11 cellular contexts compared by ENCODE assay signal in the genomic region with DNA sequence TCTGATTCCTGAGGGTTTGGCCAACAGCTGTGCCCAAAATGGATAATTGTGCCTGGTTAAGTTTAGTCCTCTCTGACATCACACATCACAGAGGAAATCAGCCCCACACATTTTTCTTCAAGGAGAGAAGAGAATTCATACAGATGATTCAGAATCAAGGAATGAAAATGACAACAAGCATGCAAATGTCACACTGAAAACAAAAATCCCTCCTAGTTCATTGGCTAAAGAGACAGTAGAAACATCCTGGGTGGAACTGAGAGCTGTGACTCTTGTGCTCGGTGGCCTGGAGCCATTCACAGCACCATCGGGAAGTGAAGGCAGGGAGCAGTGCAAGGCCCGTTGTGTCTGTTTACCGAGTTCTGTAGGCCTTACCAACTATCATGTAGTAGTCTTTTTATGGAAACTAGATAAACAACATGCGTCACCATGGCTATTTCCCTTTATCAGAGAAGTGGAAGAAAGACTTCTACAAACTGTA.
DNase-seq lines count a peak whose midpoint lies in the region; ATAC-seq and TF ChIP-seq lines count a peak whose summit lies in the region.
"Had no signal": no experiment of that assay in that cellular context is flagged by ENCODE, and none has a peak within 500 bp of the region (broad histone marks: within the 10 kb centered on the region; RNA-seq: fewer than 3 reads in every experiment).

No MANE protein-coding gene starts in this region.

- POLR2A ChIA-PET in CD4-positive, alpha-beta memory T cell (lab: Charles Lee; ENCODE audit: partially characterized antibody): no interaction called here

- H3K27me3 ChIP-seq in parathyroid adenoma (ENCODE audit: control insufficient read depth, insufficient read depth, low read length): no peaks in the 10 kb centered on the region
- no peaks in the 10 kb centered on the region for H3K27me3 ChIP-seq in CD4-positive, alpha-beta memory T cell (ENCODE audit: insufficient read depth, low read length)

- no peak overlapping the region for H3K4me3 ChIP-seq in foreskin fibroblast (ENCODE audit: low read depth in 1 of 2, low read length in 2 of 2)
- no peak overlapping the region for H3K4me3 ChIP-seq in parathyroid adenoma (ENCODE audit: low read depth, low read length)
- H3K4me3 ChIP-seq in CD4-positive, alpha-beta memory T cell (ENCODE audit: low read length in 2 of 2): no peak overlapping the region

- H3K79me2 ChIP-seq in parathyroid adenoma: no peaks in the 10 kb centered on the region

- no peak overlapping the region for H3K4me3 Mint-ChIP-seq in CD4-positive, alpha-beta memory T cell

- no peaks in the 10 kb centered on the region for H3K36me3 Mint-ChIP-seq in CD4-positive, alpha-beta memory T cell

- no peaks in the 10 kb centered on the region for H3K36me3 ChIP-seq in parathyroid adenoma (ENCODE audit: control insufficient read depth, insufficient read depth, low read length)
- no peaks in the 10 kb centered on the region for H3K36me3 ChIP-seq in CD4-positive, alpha-beta memory T cell (ENCODE audit: insufficient read depth, low read length)

- ATAC-seq in HG02973 (IDR thresholded peaks at IDR 0.05; ENCODE audit: unreplicated experiment) (no peak), GM21737 (IDR thresholded peaks at IDR 0.05; ENCODE audit: unreplicated experiment) (no peak), HG03097 (IDR thresholded peaks at IDR 0.05; ENCODE audit: low FRiP score, unreplicated experiment) (no peak)

- no peak overlapping the region for H3K27ac Mint-ChIP-seq in CD4-positive, alpha-beta memory T cell

- peaks cover 0 to 1% of the 10 kb centered on the region in 2 donors for H3K27me3 Mint-ChIP-seq in CD4-positive, alpha-beta memory T cell

- no peaks in the 10 kb centered on the region for H3K9me3 ChIP-seq in parathyroid adenoma (ENCODE audit: control insufficient read depth, low read length)
- no peaks in the 10 kb centered on the region for H3K9me3 ChIP-seq in CD4-positive, alpha-beta memory T cell (ENCODE audit: control insufficient read depth in 1 of 2, low read length in 2 of 2)

- peak overlapping the region; percentile 34 for H2AFZ ChIP-seq in parathyroid adenoma

- H3K9me3 Mint-ChIP-seq in CD4-positive, alpha-beta memory T cell: peaks cover 0 to 9% (median 4%) of the 10 kb centered on the region in 8 donors

- H3K4me2 ChIP-seq in parathyroid adenoma (ENCODE audit: low read length): no peak overlapping the region

- peak; percentile 93 for DNase-seq in EH (ENCODE audit: low read depth)
- peak; percentile 32 for DNase-seq in T1000 (lab: John Stamatoyannopoulos, UW)
- peak; percentile 67 to 81 for DNase-seq in foreskin fibroblast
- no peak for DNase-seq in CD4-positive, alpha-beta memory T cell
- DNase-seq: DMS79 treated with DMSO at 0.1 percent for 48 hours; MV-4-11; stimulated activated CD8-positive, alpha-beta memory T cell treated with anti-CD3 and anti-CD28 coated beads, Interleukin-4, amount 100 ng/mL, for 48 hours had no signal

- CTCF ChIA-PET in CD4-positive, alpha-beta memory T cell (lab: Charles Lee; ENCODE audit: partially characterized antibody): interaction anchor here (0.7 kb wide), 1 partner anchor 143 kb away, joined by 3 read pairs; no protein-coding TSS in a partner anchor

- H3K27ac ChIP-seq in parathyroid adenoma: no peak overlapping the region
- no peak overlapping the region for H3K27ac ChIP-seq in CD4-positive, alpha-beta memory T cell (ENCODE audit: low read depth, low read length)

- H3K9ac ChIP-seq in parathyroid adenoma: no peak overlapping the region

- peaks cover 11% of the 10 kb centered on the region for H3K4me1 ChIP-seq in parathyroid adenoma
- H3K4me1 ChIP-seq in CD4-positive, alpha-beta memory T cell (ENCODE audit: insufficient read depth, low read length): no peaks in the 10 kb centered on the region

- intact Hi-C loops in CD4-positive, alpha-beta memory T cell (cut with micrococcal nuclease): no loop called here

- TF ChIP-seq CTCF in foreskin fibroblast (IDR thresholded peaks at IDR 0.05; ENCODE audit: low read depth, low read length) (no peak), parathyroid adenoma (IDR thresholded peaks at IDR 0.05) (no peak)

- H3K4me1 Mint-ChIP-seq in CD4-positive, alpha-beta memory T cell: no peaks in the 10 kb centered on the region

Comparison
In these comparisons a context has a peak if more than half of its experiments do, and no peak if none do; other contexts are left out.
1. DNase-seq: peak in EH (single experiment), T1000 (single experiment) and foreskin fibroblast (2 of 2); none in CD4-positive, alpha-beta memory T cell (0 of 5).